29 cellular contexts compared by ENCODE assay signal in the genomic region with DNA sequence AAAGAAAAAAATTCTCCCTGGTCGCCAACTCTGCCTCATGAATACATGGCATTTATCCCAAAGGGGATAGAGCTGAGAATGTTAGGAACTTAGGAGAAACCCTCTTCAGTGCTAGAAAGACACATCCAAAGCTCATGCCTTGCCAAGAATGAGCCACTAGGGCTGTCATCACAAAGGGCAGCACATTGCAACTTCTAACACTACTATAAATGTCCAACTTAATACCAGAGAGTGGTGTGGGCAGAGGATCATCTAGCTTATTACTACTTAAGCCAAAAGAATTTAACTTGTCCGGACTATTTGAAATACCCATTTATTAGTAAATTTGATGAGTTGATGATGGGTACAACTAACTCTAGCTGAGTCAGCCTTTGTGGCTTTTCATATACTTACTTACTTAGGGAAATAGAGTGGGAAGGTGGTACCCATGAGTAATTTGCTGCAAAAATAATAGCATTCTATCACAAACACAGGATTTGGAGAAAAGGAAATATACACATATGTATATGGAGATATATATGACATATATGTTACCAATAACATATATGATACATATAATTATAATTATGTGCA.
DNase-seq lines count a peak whose midpoint lies in the region; ATAC-seq and TF ChIP-seq lines count a peak whose summit lies in the region.
"Had no signal": no experiment of that assay in that cellular context is flagged by ENCODE, and none has a peak within 500 bp of the region (broad histone marks: within the 10 kb centered on the region; RNA-seq: fewer than 3 reads in every experiment).

No MANE protein-coding gene starts in this region.

- no peak overlapping the region for H3K4me3 Mint-ChIP-seq in activated CD8-positive, alpha-beta T cell treated with anti-CD3 and anti-CD28 coated beads, Interleukin-2, amount 10 ng/mL, durations not matched to agents 7 days and 5 days
- H3K4me3 Mint-ChIP-seq: activated CD4-positive, alpha-beta memory T cell treated with anti-CD3 and anti-CD28 coated beads, Interleukin-2, amount 10 ng/mL, durations not matched to agents 7 days and 5 days; activated naive CD4-positive, alpha-beta T cell treated with anti-CD3 and anti-CD28 coated beads, Interleukin-2, amount 10 ng/mL, durations not matched to agents 7 days and 5 days; memory B cell; neural crest cell had no signal

- POLR2A ChIA-PET in IMR-90 (lab: Charles Lee; ENCODE audit: unreplicated experiment): no interaction called here
- POLR2A ChIA-PET in activated CD8-positive, alpha-beta T cell treated with anti-CD3 and anti-CD28 coated beads, Interleukin-2, amount 10 ng/mL, durations not matched to agents 7 days and 5 days (lab: Charles Lee): no interaction called here

- H3K27ac Mint-ChIP-seq in activated CD8-positive, alpha-beta T cell treated with anti-CD3 and anti-CD28 coated beads, Interleukin-2, amount 10 ng/mL, durations not matched to agents 7 days and 5 days: no peak overlapping the region
- H3K27ac Mint-ChIP-seq: activated CD4-positive, alpha-beta memory T cell treated with anti-CD3 and anti-CD28 coated beads, Interleukin-2, amount 10 ng/mL, durations not matched to agents 7 days and 5 days; activated naive CD4-positive, alpha-beta T cell treated with anti-CD3 and anti-CD28 coated beads, Interleukin-2, amount 10 ng/mL, durations not matched to agents 7 days and 5 days; memory B cell had no signal

- no peak for ATAC-seq in IMR-90 (ENCODE audit: low read depth)
- ATAC-seq in activated CD8-positive, alpha-beta T cell treated with anti-CD3 and anti-CD28 coated beads, Interleukin-2, amount 10 ng/mL, durations not matched to agents 7 days and 5 days: no peak
- ATAC-seq: body of pancreas, pancreas had no signal

- no peak overlapping the region for H2BK15ac ChIP-seq in IMR-90 (ENCODE audit: low read depth, low read length)

- no peaks in the 10 kb centered on the region for H3K27me3 ChIP-seq in IMR-90 (ENCODE audit: control insufficient read depth, insufficient read depth, low read length)
- H3K27me3 ChIP-seq: adrenal gland, body of pancreas, pancreas had no signal

- H3K4me1 ChIP-seq in IMR-90 (ENCODE audit: control insufficient read depth, insufficient read depth, low read length): no peaks in the 10 kb centered on the region
- H3K4me1 ChIP-seq: adrenal gland, body of pancreas, pancreas had no signal

- 0 out of 2 replicates have a peak, but pooled peaks cover 1% of the 10 kb centered on the region for H3K36me3 ChIP-seq in IMR-90 (ENCODE audit: control insufficient read depth, insufficient read depth, low read length)
- H3K36me3 ChIP-seq: adrenal gland, pancreas had no signal

- no peak overlapping the region for H3K9ac ChIP-seq in IMR-90 (ENCODE audit: low read depth, low read length)

- H3K4ac ChIP-seq in IMR-90 (ENCODE audit: low read depth, low read length): no peak overlapping the region

- H2AK9ac ChIP-seq in IMR-90 (replicated peaks; ENCODE audit: low read depth, low read length, poor library complexity): no peak overlapping the region

- H3K14ac ChIP-seq in IMR-90 (replicated peaks; ENCODE audit: low read depth, low read length): no peak overlapping the region

- TF ChIP-seq CTCF in IMR-90 (conservative IDR thresholded peaks at IDR 0.05; ENCODE audit: low read depth, low read length): no peak
- TF ChIP-seq CTCF in fibroblast of mammary gland (conservative IDR thresholded peaks at IDR 0.05; ENCODE audit: control insufficient read depth, insufficient read depth, low read depth, low read length): no peak

- peaks cover 2% of the 10 kb centered on the region for H3K27me3 Mint-ChIP-seq in activated CD8-positive, alpha-beta T cell treated with anti-CD3 and anti-CD28 coated beads, Interleukin-2, amount 10 ng/mL, durations not matched to agents 7 days and 5 days (ENCODE audit: low read depth)
- H3K27me3 Mint-ChIP-seq: activated CD4-positive, alpha-beta memory T cell treated with anti-CD3 and anti-CD28 coated beads, Interleukin-2, amount 10 ng/mL, durations not matched to agents 7 days and 5 days; activated naive CD4-positive, alpha-beta T cell treated with anti-CD3 and anti-CD28 coated beads, Interleukin-2, amount 10 ng/mL, durations not matched to agents 7 days and 5 days had no signal

- no peak for TF ChIP-seq RAD21 in IMR-90 (IDR thresholded peaks at IDR 0.05; ENCODE audit: low read length)

- no peaks in the 10 kb centered on the region for H3K4me1 Mint-ChIP-seq in activated CD8-positive, alpha-beta T cell treated with anti-CD3 and anti-CD28 coated beads, Interleukin-2, amount 10 ng/mL, durations not matched to agents 7 days and 5 days (ENCODE audit: low read depth)
- H3K4me1 Mint-ChIP-seq: activated CD4-positive, alpha-beta memory T cell treated with anti-CD3 and anti-CD28 coated beads, Interleukin-2, amount 10 ng/mL, durations not matched to agents 7 days and 5 days; activated naive CD4-positive, alpha-beta T cell treated with anti-CD3 and anti-CD28 coated beads, Interleukin-2, amount 10 ng/mL, durations not matched to agents 7 days and 5 days; memory B cell; neural crest cell had no signal

- no TSS peak for BruUV-seq in IMR-90 (replicated peaks; lab: Mats Ljungman, UMichigan)

- no peak for TF ChIP-seq POLR2A in IMR-90 (IDR thresholded peaks at IDR 0.05; ENCODE audit: low read depth, low read length)

- H2BK5ac ChIP-seq in IMR-90 (ENCODE audit: low read depth, low read length, poor library complexity, severe bottlenecking): no peak overlapping the region

- peaks cover 11% of the 10 kb centered on the region for H3K9me3 Mint-ChIP-seq in activated CD8-positive, alpha-beta T cell treated with anti-CD3 and anti-CD28 coated beads, Interleukin-2, amount 10 ng/mL, durations not matched to agents 7 days and 5 days (ENCODE audit: insufficient read depth)

- WGBS in IMR-90 (ENCODE audit: extremely low coverage in 2 of 2, insufficient read length in 1 of 2), 2 experiments: no CpG with 5 or more reads among the region's 2 CpGs

- no peak overlapping the region for H3K56ac ChIP-seq in IMR-90 (ENCODE audit: extremely low read depth, insufficient read depth, low read length)

- H3K27ac ChIP-seq in IMR-90 (ENCODE audit: insufficient read depth, low read length): no peak overlapping the region
- H3K27ac ChIP-seq: adrenal gland, body of pancreas, C4-2B, pancreas, PC-9 had no signal

- no peak overlapping the region for H3K4me2 ChIP-seq in IMR-90 (ENCODE audit: low read depth, low read length)
- H3K4me2 ChIP-seq: PC-9 had no signal

- H4K91ac ChIP-seq in IMR-90 (ENCODE audit: insufficient read depth, low read depth, low read length): no peak overlapping the region

- CTCF ChIA-PET in IMR-90 (lab: Yijun Ruan, JAX): interaction anchor here (0.6 to 1.2 kb wide), 2 partner anchors 15 to 19 kb away, joined by 3 read pairs; no protein-coding TSS in a partner anchor
- CTCF ChIA-PET in activated CD8-positive, alpha-beta T cell treated with anti-CD3 and anti-CD28 coated beads, Interleukin-2, amount 10 ng/mL, durations not matched to agents 7 days and 5 days (lab: Charles Lee): no interaction called here

- dilution Hi-C loops in IMR-90 (cut with HindIII; ENCODE audit: low sequenced_read_pairs, unreplicated experiment): no loop called here

- H3K9me1 ChIP-seq in IMR-90 (ENCODE audit: insufficient read depth, low read length): no peaks in the 10 kb centered on the region

- H3K4me3 ChIP-seq in IMR-90 (ENCODE audit: insufficient read depth, low read depth, low read length): no peak overlapping the region
- H3K4me3 ChIP-seq in fibroblast of mammary gland (ENCODE audit: control insufficient read depth, low read depth, low read length): no peak overlapping the region
- H3K4me3 ChIP-seq: adrenal gland, body of pancreas, pancreas, PC-9 had no signal

- H3K18ac ChIP-seq in IMR-90 (ENCODE audit: low read depth, low read length): no peak overlapping the region

- no peak overlapping the region for H2AK5ac ChIP-seq in IMR-90 (ENCODE audit: low read depth, low read length)

- H2BK20ac ChIP-seq in IMR-90 (ENCODE audit: low read depth, low read length): no peak overlapping the region

- H4K5ac ChIP-seq in IMR-90 (ENCODE audit: low read depth, low read length): no peak overlapping the region

- H3K36me3 Mint-ChIP-seq in activated CD8-positive, alpha-beta T cell treated with anti-CD3 and anti-CD28 coated beads, Interleukin-2, amount 10 ng/mL, durations not matched to agents 7 days and 5 days (ENCODE audit: low read depth): peaks cover 3% of the 10 kb centered on the region
- H3K36me3 Mint-ChIP-seq: activated naive CD4-positive, alpha-beta T cell treated with anti-CD3 and anti-CD28 coated beads, Interleukin-2, amount 10 ng/mL, durations not matched to agents 7 days and 5 days; memory B cell had no signal

- no peak overlapping the region for H2BK120ac ChIP-seq in IMR-90 (ENCODE audit: low read depth, low read length)

- H4K20me1 ChIP-seq in IMR-90 (ENCODE audit: insufficient read depth, low read length): no peaks in the 10 kb centered on the region

- no peaks in the 10 kb centered on the region for H3K79me1 ChIP-seq in IMR-90 (ENCODE audit: low read depth in 1 of 2, low read length in 2 of 2)

- H3K9me3 ChIP-seq in IMR-90 (ENCODE audit: control insufficient read depth, insufficient read depth, low read length): peaks cover 9% of the 10 kb centered on the region
- H3K9me3 ChIP-seq: pancreas had no signal

- H2AFZ ChIP-seq in IMR-90 (replicated peaks; ENCODE audit: low read length, poor library complexity): no peak overlapping the region
- H2AFZ ChIP-seq: PC-9 had no signal

- H3K23ac ChIP-seq in IMR-90 (ENCODE audit: low read depth, low read length): no peak overlapping the region

- intact Hi-C loops in IMR-90 (cut with micrococcal nuclease): loop anchor here (5.0 kb wide), 1 partner anchor 708 kb away; no protein-coding TSS in a partner anchor

- no peak overlapping the region for H4K8ac ChIP-seq in IMR-90 (ENCODE audit: low read depth in 2 of 2, low read length in 2 of 2)

- DNase-seq in AG20443 (ENCODE audit: low spot score) (peak; percentile 73), IMR-90 (no peak), fibroblast of mammary gland (ENCODE audit: low read depth) (peak; percentile 26), mucosa of gallbladder (ENCODE audit: low spot score) (peak; percentile 15), activated gamma-delta T cell treated with Interleukin-2 at 50 U/mL for 16 hours (no peak), cerebellar cortex (ENCODE audit: low spot score) (no peak), NCI-H2107 (lab: John Stamatoyannopoulos, UW) (no peak)
- no peak for DNase-seq in activated CD8-positive, alpha-beta T cell treated with anti-CD3 and anti-CD28 coated beads, Interleukin-2, amount 10 ng/mL, durations not matched to agents 7 days and 5 days
- DNase-seq: activated CD4-positive, alpha-beta memory T cell treated with anti-CD3 and anti-CD28 coated beads, Interleukin-2, amount 10 ng/mL, durations not matched to agents 7 days and 5 days; activated CD4-positive, alpha-beta T cell treated with anti-CD3 and anti-CD28 coated beads for 1 hour; activated naive CD4-positive, alpha-beta T cell treated with anti-CD3 and anti-CD28 coated beads, Interleukin-2, amount 10 ng/mL, durations not matched to agents 7 days and 5 days; adrenal gland; body of pancreas; cerebellar nuclear complex; COR-L47; NCI-H1092; NCI-H187 treated with DMSO at 0.1 percent for 48 hours; NCI-H526; NK-92 treated with Interleukin-12 subunit alpha and Interleukin-12 subunit beta, amount 100 ng/mL, for 24 hours; pancreas; PC-9; retina; SHP77; stimulated activated CD4-positive, alpha-beta T cell treated with anti-CD3 and anti-CD28 coated beads, Interleukin-12 subunit alpha, Interleukin-12 subunit beta, amount 100 ng/mL, for 4 hours; stimulated activated CD4-positive, alpha-beta T cell treated with anti-CD3 and anti-CD28 coated beads, Interleukin-4, amount 100 ng/mL, for 1 hour; trophoblast cell had no signal

- in situ Hi-C loops in IMR-90 (cut with MboI; ENCODE audit: low sequenced_read_pairs): no loop called here

Comparison
In these comparisons a context has a peak if more than half of its experiments do, and no peak if none do; other contexts are left out.
1. DNase-seq: peak in AG20443 (single experiment), fibroblast of mammary gland (single experiment) and mucosa of gallbladder (single experiment); none in IMR-90 (single experiment), activated gamma-delta T cell treated with Interleukin-2 at 50 U/mL for 16 hours (single experiment), cerebellar cortex (single experiment), NCI-H2107 (single experiment) and activated CD8-positive, alpha-beta T cell treated with anti-CD3 and anti-CD28 coated beads, Interleukin-2, amount 10 ng/mL, durations not matched to agents 7 days and 5 days (single experiment).